In the genomic region with DNA sequence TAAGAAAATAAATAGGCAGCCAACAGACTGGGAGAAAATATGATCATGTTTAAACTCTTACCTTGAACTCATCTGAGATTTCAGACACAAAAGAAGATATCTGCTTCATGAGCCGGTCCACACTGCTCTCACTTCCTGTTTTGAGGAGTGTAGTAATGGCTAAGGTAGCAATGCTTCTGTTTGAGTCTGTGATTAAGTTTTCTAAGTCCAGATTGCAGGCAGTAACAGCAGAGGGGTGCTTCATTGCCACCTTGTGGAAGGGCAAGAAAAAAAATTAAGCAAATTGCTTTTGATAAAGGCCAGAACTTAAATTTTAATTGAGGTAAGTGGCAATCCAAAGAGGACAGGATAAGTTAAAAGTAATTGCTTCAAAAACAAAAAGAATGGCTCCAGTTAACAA, we compare ENCODE assay signal across 8 cellular contexts.
A peak's percentile ranks its signal among the peaks of the same experiment; 100 is the strongest.
DNase-seq lines count a peak whose midpoint lies in the region; ATAC-seq, FAIRE-seq and TF ChIP-seq lines count a peak whose summit lies in the region.

No MANE protein-coding gene starts in this region.

- intact Hi-C loops in pancreas (cut with DNase I) (no loop called here), ovary (cut with DNase I) (no loop called here)

- H3K36me3 ChIP-seq in GM23248 (ENCODE audit: low read depth) (no peaks in the 10 kb centered on the region), pancreas (no peaks in the 10 kb centered on the region), ovary (no peaks in the 10 kb centered on the region)

- no peak overlapping the region for H3K4me3 ChIP-seq in GM23248
- no peak overlapping the region for H3K4me3 ChIP-seq in astrocyte of the spinal cord (ENCODE audit: low read depth, low read length)
- no peak overlapping the region for H3K4me3 ChIP-seq in pancreas
- H3K4me3 ChIP-seq in ovary = no peak overlapping the region

- TF ChIP-seq CTCF in astrocyte of the spinal cord (IDR thresholded peaks at IDR 0.05; ENCODE audit: low read depth, low read length) = no peak
- TF ChIP-seq CTCF in pancreas (IDR thresholded peaks at IDR 0.05) = peak in 2 of 4 donors; percentile 20 to 24
- no peak for TF ChIP-seq CTCF in ovary (IDR thresholded peaks at IDR 0.05)

- in situ Hi-C loops in GM23248 (cut with MboI) = no loop called here
- in situ Hi-C loops in astrocyte of the spinal cord (cut with HindIII; ENCODE audit: low sequenced_read_pairs) = no loop called here

- H3K4me2 ChIP-seq in GM23248 (ENCODE audit: unreplicated experiment) = no peak overlapping the region

- no peaks in the 10 kb centered on the region for H3F3A ChIP-seq in GM23248 (ENCODE audit: insufficient read depth)

- H3K9me3 ChIP-seq in GM23248 (ENCODE audit: low read depth) (no peaks in the 10 kb centered on the region), pancreas (no peaks in the 10 kb centered on the region), ovary (no peaks in the 10 kb centered on the region)

- TF ChIP-seq EP300 in ovary (IDR thresholded peaks at IDR 0.05) = no peak

- no peak overlapping the region for H3K9ac ChIP-seq in GM23248

- no peaks in the 10 kb centered on the region for H3K79me2 ChIP-seq in GM23248 (ENCODE audit: insufficient read depth)

- H4K20me1 ChIP-seq in GM23248 (ENCODE audit: insufficient read depth) = no peaks in the 10 kb centered on the region

- FAIRE-seq in pancreas (lab: Jason Lieb, UNC) = no peak

- H2AFZ ChIP-seq in GM23248 = no peak overlapping the region

- H3K27me3 ChIP-seq in GM23248 (replicated peaks; ENCODE audit: insufficient read depth) = no peaks in the 10 kb centered on the region
- no peaks in the 10 kb centered on the region for H3K27me3 ChIP-seq in pancreas
- H3K27me3 ChIP-seq in ovary = no peaks in the 10 kb centered on the region

- no peaks in the 10 kb centered on the region for H3K4me1 ChIP-seq in GM23248 (ENCODE audit: insufficient read depth)
- H3K4me1 ChIP-seq in pancreas = no peaks in the 10 kb centered on the region
- no peaks in the 10 kb centered on the region for H3K4me1 ChIP-seq in ovary (ENCODE audit: insufficient read depth)

- H3K27ac ChIP-seq in GM23248 = no peak overlapping the region
- no peak overlapping the region for H3K27ac ChIP-seq in pancreas
- no peak overlapping the region for H3K27ac ChIP-seq in ovary

- no peak for TF ChIP-seq POLR2A in ovary (IDR thresholded peaks at IDR 0.05)

- ATAC-seq in pancreas = peak; percentile 84 to 99 (median 96)

- DNase-seq in NCI-H1694 treated with DMSO at 0.1 percent for 48 hours (lab: John Stamatoyannopoulos, UW) = peak; percentile 35
- no peak for DNase-seq in NCI-H1694 (lab: John Stamatoyannopoulos, UW)
- peak; percentile 45 for DNase-seq in GM23248
- DNase-seq in M059J (ENCODE audit: low read depth) = peak; percentile 34
- peak; percentile 7 for DNase-seq in astrocyte of the spinal cord (ENCODE audit: low read depth, low spot score)
- peak in 2 of 6 donors; percentile 11 to 33 for DNase-seq in pancreas
- no peak for DNase-seq in ovary
- no peak for DNase-seq in NCI-H128 (lab: John Stamatoyannopoulos, UW; ENCODE audit: unreplicated experiment)

- WGBS in GM23248 (ENCODE audit: low coverage in 1 of 2, low lambda C conversion rate in 2 of 2, missing lambda C conversion rate in 2 of 2), 2 experiments = 96 to 100% methylated on average over 1 of the region's 1 CpG
- WGBS in pancreas, 2 donors = 30 to 33% methylated on average over 1 of the region's 1 CpG
- 35 to 62% (median 58%) methylated on average over 1 of the region's 1 CpG for WGBS in ovary, 3 donors

- no peaks in the 10 kb centered on the region for H3K9me2 ChIP-seq in GM23248 (ENCODE audit: insufficient read depth)

Comparison
In these comparisons a context has a peak if more than half of its experiments do, and no peak if none do; other contexts are left out.
1. DNase-seq: peak in NCI-H1694 treated with DMSO at 0.1 percent for 48 hours (single experiment), GM23248 (single experiment), M059J (single experiment) and astrocyte of the spinal cord (single experiment); none in NCI-H1694 (single experiment), ovary (0 of 5) and NCI-H128 (single experiment).